In genomic region chr9:137077758-137078693, GRCh38 we compare ENCODE assay signal across 1 cellular context.
A peak's percentile ranks its signal among the peaks of the same experiment; 100 is the strongest.
TF ChIP-seq lines count a peak whose summit lies in the region.

No MANE protein-coding gene starts in this region.

TF ChIP-seq in HepG2, 621 proteins besides CTCF, POLR2A, EP300 and RAD21 (continued from another document):
- TF ChIP-seq ZNF687 (CRISPR knock-in tag; IDR thresholded peaks at IDR 0.05) (peak; percentile 48; the same call in 1 of the 2 replicates), AGO2 (optimal IDR thresholded peaks at IDR 0.05; ENCODE audit: low read depth, low read length) (peak; percentile 44), ARID2 (CRISPR knock-in tag; IDR thresholded peaks at IDR 0.05; ENCODE audit: borderline replicate concordance) (no peak), ZBTB33 (CRISPR knock-in tag; IDR thresholded peaks at IDR 0.05) (peak; percentile 95)
